ENCODE assay signal across 8 cellular contexts in the genomic region with DNA sequence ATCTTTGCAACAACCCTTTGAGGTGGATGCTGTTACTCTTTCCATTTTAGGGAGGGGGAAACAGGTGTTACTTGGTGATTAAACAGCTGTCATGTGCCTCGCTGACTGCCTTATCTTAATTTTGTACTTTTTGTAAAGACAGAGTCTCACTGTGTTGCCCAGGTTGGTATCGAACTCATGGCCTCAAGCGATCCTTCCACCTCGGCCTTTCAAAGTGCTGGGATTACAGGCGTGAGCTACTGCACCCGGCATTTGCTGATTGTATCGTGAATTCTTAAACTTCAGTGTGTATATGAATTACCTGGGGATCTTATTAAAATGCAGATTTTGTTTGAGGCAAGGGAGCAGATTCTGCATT. TPM values are rescaled to one million over a fixed set of nuclear protein-coding genes. Genes with fewer than 3 reads are reported as not detected.
DNase-seq lines count a peak whose midpoint lies in the region; ATAC-seq and TF ChIP-seq lines count a peak whose summit lies in the region.

No MANE protein-coding gene starts in this region.

- DNase-seq in GM23248 (no peak), WTC11 (ENCODE audit: low spot score) (no peak), right cardiac atrium (no peak), ACHN (no peak), NCI-H446 treated with DMSO at 0.1 percent for 48 hours (lab: John Stamatoyannopoulos, UW) (no peak), NCI-H2081 (lab: John Stamatoyannopoulos, UW) (no peak)
- no peak for DNase-seq in stimulated activated naive CD4-positive, alpha-beta T cell treated with Interleukin-2 at 50 U/mL for 16 hours (lab: John Stamatoyannopoulos, UW)

- POLR2A ChIA-PET in WTC11 (lab: Charles Lee): interaction anchor here (1.4 to 1.7 kb wide), 3 partner anchors 27 to 95 kb away, joined by 3 to 8 read pairs (median 6); a partner anchor contains a TSS

- H4K20me1 ChIP-seq in GM23248 (ENCODE audit: insufficient read depth): 0 out of 2 replicates have a peak, but pooled peaks cover 2% of the 10 kb centered on the region

- peak overlapping the region; percentile 95 for H3K4me3 Mint-ChIP-seq in WTC11

- H3K36me3 ChIP-seq in GM23248 (ENCODE audit: low read depth) (peaks cover 9% of the 10 kb centered on the region; the same call in 1 of the 2 replicates), skeletal muscle tissue (ENCODE audit: control insufficient read depth in 3 of 3, insufficient read depth in 3 of 3, low read length in 3 of 3) (peaks cover 7 to 9% (median 7%) of the 10 kb centered on the region in 3 donors)

- peak overlapping the region; percentile 99 for H3K27ac Mint-ChIP-seq in WTC11

- no peaks in the 10 kb centered on the region for H3K36me3 Mint-ChIP-seq in WTC11

- H3K4me2 ChIP-seq in GM23248 (ENCODE audit: unreplicated experiment): peak overlapping the region; percentile 87

- 1% methylated on average over 7 of the region's 7 CpGs for WGBS in GM23248 (ENCODE audit: low coverage in 1 of 2, low lambda C conversion rate in 2 of 2, missing lambda C conversion rate in 2 of 2), 2 experiments
- WGBS in right cardiac atrium: 3% methylated on average over 7 of the region's 7 CpGs

- H3K79me2 ChIP-seq in GM23248 (ENCODE audit: insufficient read depth): peaks cover 52% of the 10 kb centered on the region

- H3K9me3 ChIP-seq in GM23248 (ENCODE audit: low read depth): no peaks in the 10 kb centered on the region
- H3K9me3 ChIP-seq in right cardiac atrium (ENCODE audit: control insufficient read depth, low read length): no peaks in the 10 kb centered on the region
- H3K9me3 ChIP-seq in skeletal muscle tissue (ENCODE audit: control insufficient read depth in 3 of 3, low read length in 3 of 3): no peaks in the 10 kb centered on the region

- intact Hi-C loops in right cardiac atrium (cut with DNase I): loop anchor here (5.0 to 10.0 kb wide), 4 partner anchors 47 to 184 kb away; no protein-coding TSS in a partner anchor

- H3K4me1 Mint-ChIP-seq in WTC11: peaks cover 24% of the 10 kb centered on the region

- H2AFZ ChIP-seq in GM23248: peak overlapping the region; percentile 84

- peak overlapping the region; percentile 97 for H3K9ac ChIP-seq in GM23248
- H3K9ac ChIP-seq in skeletal muscle tissue (ENCODE audit: low read depth in 1 of 3, low read length in 3 of 3): peak overlapping the region; percentile 96 to 98 (median 98)

- no peak for TF ChIP-seq CTCF in WTC11 (IDR thresholded peaks at IDR 0.05)

- H3K27me3 ChIP-seq in GM23248 (replicated peaks; ENCODE audit: insufficient read depth): no peaks in the 10 kb centered on the region
- H3K27me3 ChIP-seq in right cardiac atrium (ENCODE audit: control insufficient read depth, insufficient read depth): no peaks in the 10 kb centered on the region
- H3K27me3 ChIP-seq in skeletal muscle tissue (ENCODE audit: control insufficient read depth in 3 of 3, insufficient read depth in 3 of 3, low read length in 3 of 3): no peaks in the 10 kb centered on the region

- CTCF ChIA-PET in WTC11 (lab: Charles Lee): interaction anchor here (0.7 to 5.1 kb wide), 6 partner anchors 29 to 95 kb away, joined by 3 to 68 read pairs (median 8); a partner anchor contains a TSS

- peaks cover 28% of the 10 kb centered on the region for H3F3A ChIP-seq in GM23248 (ENCODE audit: insufficient read depth)

- H3K4me1 ChIP-seq in GM23248 (ENCODE audit: insufficient read depth) (peaks cover 16% of the 10 kb centered on the region), right cardiac atrium (ENCODE audit: control insufficient read depth, insufficient read depth, low read length) (no peaks in the 10 kb centered on the region), skeletal muscle tissue (ENCODE audit: control insufficient read depth in 3 of 3, insufficient read depth in 3 of 3, low read length in 3 of 3) (peaks cover 17 to 38% (median 32%) of the 10 kb centered on the region in 3 donors)

- in situ Hi-C loops in GM23248 (cut with MboI) (loop anchor here (10.0 kb wide), 1 partner anchor 194 kb away; no protein-coding TSS in a partner anchor), ACHN (cut with HindIII; ENCODE audit: low pct_ligation_motif_present, low pct_unique_long_range_greater_than_20kb, low sequenced_read_pairs) (no loop called here)

- H3K9me3 Mint-ChIP-seq in WTC11: peaks cover 5% of the 10 kb centered on the region; the same call in 1 of the 2 replicates

- H3K4me3 ChIP-seq in GM23248 (peak overlapping the region; percentile 89), right cardiac atrium (ENCODE audit: low read length) (peak overlapping the region; percentile 93), skeletal muscle tissue (ENCODE audit: low read length in 3 of 3) (peak overlapping the region; percentile 96 to 99 (median 99))

- ATAC-seq in WTC11: no peak
- ATAC-seq in right cardiac atrium: no peak

- H3K27ac ChIP-seq in GM23248 (peak overlapping the region; percentile 96), right cardiac atrium (ENCODE audit: low read length) (peak overlapping the region; percentile 100), skeletal muscle tissue (ENCODE audit: low read depth, low read length) (peak overlapping the region; percentile 96)

- peaks cover 26% of the 10 kb centered on the region for H3K27me3 Mint-ChIP-seq in WTC11 (ENCODE audit: low read depth)

- no peaks in the 10 kb centered on the region for H3K9me2 ChIP-seq in GM23248 (ENCODE audit: insufficient read depth)

TF ChIP-seq in WTC11, 78 proteins besides CTCF, POLR2A, EP300 and RAD21:
- TF ChIP-seq ZNF263 (CRISPR knock-in tag; IDR thresholded peaks at IDR 0.05; ENCODE audit: low read depth): no peak
- TF ChIP-seq, protein P1, sequence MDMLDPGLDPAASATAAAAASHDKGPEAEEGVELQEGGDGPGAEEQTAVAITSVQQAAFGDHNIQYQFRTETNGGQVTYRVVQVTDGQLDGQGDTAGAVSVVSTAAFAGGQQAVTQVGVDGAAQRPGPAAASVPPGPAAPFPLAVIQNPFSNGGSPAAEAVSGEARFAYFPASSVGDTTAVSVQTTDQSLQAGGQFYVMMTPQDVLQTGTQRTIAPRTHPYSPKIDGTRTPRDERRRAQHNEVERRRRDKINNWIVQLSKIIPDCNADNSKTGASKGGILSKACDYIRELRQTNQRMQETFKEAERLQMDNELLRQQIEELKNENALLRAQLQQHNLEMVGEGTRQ (CRISPR knock-in tag; IDR thresholded peaks at IDR 0.05): no peak
- peak; percentile 55 for TF ChIP-seq ZNF121 (CRISPR knock-in tag; IDR thresholded peaks at IDR 0.05)
- TF ChIP-seq ELF4 (CRISPR knock-in tag; IDR thresholded peaks at IDR 0.05; ENCODE audit: low read depth): no peak

RNA-seq across cellular contexts. Expression of a gene that starts 0.7 kb away (rescaled TPM):
- total RNA-seq in GM23248 (2014; rRNA removed; shearing (Covaris generic)): 93.7 and 134 TPM in 2 replicates
- polyA plus RNA-seq in GM23248 (2016; fragmentation: Nextera tagmentation; extraction: Ambion mirVana) (129 and 141 TPM in 2 replicates), right cardiac atrium (46.8 TPM)
- total RNA-seq in WTC11 (2021) (35.3 to 36.4 TPM (median 36.2 TPM) in 3 replicates), right cardiac atrium (10 to 100 TPM; 33.0 to 35.5 (median 34.0) TPM), skeletal muscle tissue (13.0 TPM)

RNA-seq across cellular contexts. Expression of a gene that starts 29.1 kb away (rescaled TPM):
- 1.6 and 4.4 TPM in 2 replicates for total RNA-seq in GM23248 (2014; rRNA removed; shearing (Covaris generic))
- polyA plus RNA-seq in GM23248 (2016; fragmentation: Nextera tagmentation; extraction: Ambion mirVana) (0.46 and 0.58 TPM in 2 replicates), right cardiac atrium (0.54 TPM)
- total RNA-seq in WTC11 (2021) (2.9 to 3.1 TPM (median 3.0 TPM) in 3 replicates), right cardiac atrium (under 1 TPM; 0.61 to 0.91 (median 0.75) TPM), skeletal muscle tissue (2.6 TPM)

RNA-seq across cellular contexts. Expression of a gene that starts 30.6 kb away (rescaled TPM):
- total RNA-seq in GM23248 (2014; rRNA removed; shearing (Covaris generic)): not detected in 2 replicates
- polyA plus RNA-seq in GM23248 (2016; fragmentation: Nextera tagmentation; extraction: Ambion mirVana) (not detected in 2 replicates), right cardiac atrium (2.0 TPM)
- total RNA-seq in WTC11 (2021) (0.39 to 0.48 TPM (median 0.44 TPM) in 3 replicates), right cardiac atrium (1 to 10 TPM; 1.3 to 5.1 (median 1.4) TPM), skeletal muscle tissue (not detected)
